ENCODE assay signal across 13 cellular contexts in genomic region chr4:143089291-143089690, GRCh38.
"Had no signal": no experiment of that assay in that cellular context is flagged by ENCODE, and none has a peak within 500 bp of the region (broad histone marks: within the 10 kb centered on the region; RNA-seq: fewer than 3 reads in every experiment).

No MANE protein-coding gene starts in this region.

- H3K4me1 ChIP-seq: foreskin keratinocyte, left ventricle myocardium inferior, testis had no signal

- H3K27me3 Mint-ChIP-seq: activated CD4-positive, alpha-beta memory T cell treated with anti-CD3 and anti-CD28 coated beads, Interleukin-2, amount 10 ng/mL, durations not matched to agents 7 days and 5 days; activated T-cell treated with anti-CD3 and anti-CD28 coated beads, Interleukin-2, amount 50 U/mL, for 24 hours; memory B cell had no signal

- ATAC-seq: activated CD4-positive, alpha-beta T cell treated with anti-CD3 and anti-CD28 coated beads for 36 hours; foreskin keratinocyte; sciatic nerve; upper lobe of right lung had no signal

- H3K36me3 ChIP-seq: left ventricle myocardium inferior, spleen, stomach, upper lobe of right lung, WERI-Rb-1 had no signal

- H3K27ac Mint-ChIP-seq: activated CD4-positive, alpha-beta memory T cell treated with anti-CD3 and anti-CD28 coated beads, Interleukin-2, amount 10 ng/mL, durations not matched to agents 7 days and 5 days; activated CD4-positive, alpha-beta T cell treated with anti-CD3 and anti-CD28 coated beads for 36 hours; activated T-cell treated with anti-CD3 and anti-CD28 coated beads, Interleukin-2, amount 50 U/mL, for 24 hours; memory B cell had no signal

- H3K27me3 ChIP-seq: spleen, stomach, testis, upper lobe of right lung had no signal

- H3K4me1 Mint-ChIP-seq: activated CD4-positive, alpha-beta memory T cell treated with anti-CD3 and anti-CD28 coated beads, Interleukin-2, amount 10 ng/mL, durations not matched to agents 7 days and 5 days; activated CD4-positive, alpha-beta T cell treated with anti-CD3 and anti-CD28 coated beads for 36 hours; memory B cell had no signal

- H3K36me3 Mint-ChIP-seq: memory B cell had no signal

- H3K27ac ChIP-seq: foreskin keratinocyte, left ventricle myocardium inferior, spleen, stomach, testis, upper lobe of right lung, WERI-Rb-1 had no signal

- H3K4me3 ChIP-seq: left ventricle myocardium inferior, spleen, stomach, testis, upper lobe of right lung had no signal

- H3K9me3 Mint-ChIP-seq: activated CD4-positive, alpha-beta memory T cell treated with anti-CD3 and anti-CD28 coated beads, Interleukin-2, amount 10 ng/mL, durations not matched to agents 7 days and 5 days; activated T-cell treated with anti-CD3 and anti-CD28 coated beads, Interleukin-2, amount 50 U/mL, for 24 hours; memory B cell had no signal

- H3K9me3 ChIP-seq: left ventricle myocardium inferior, testis, upper lobe of right lung had no signal

- DNase-seq: activated CD4-positive, alpha-beta memory T cell treated with anti-CD3 and anti-CD28 coated beads, Interleukin-2, amount 10 ng/mL, durations not matched to agents 7 days and 5 days; activated CD4-positive, alpha-beta T cell treated with anti-CD3 and anti-CD28 coated beads for 36 hours; activated naive CD4-positive, alpha-beta T cell treated with anti-CD3 and anti-CD28 coated beads, Interleukin-2, amount 50 U/mL, for 16 hours; activated T-cell treated with anti-CD3 and anti-CD28 coated beads, Interleukin-2, amount 50 U/mL, for 24 hours; foreskin keratinocyte; left ventricle myocardium inferior; spleen; stomach; testis; upper lobe of right lung; WERI-Rb-1 had no signal

- H3K4me3 Mint-ChIP-seq: activated CD4-positive, alpha-beta memory T cell treated with anti-CD3 and anti-CD28 coated beads, Interleukin-2, amount 10 ng/mL, durations not matched to agents 7 days and 5 days; activated CD4-positive, alpha-beta T cell treated with anti-CD3 and anti-CD28 coated beads for 36 hours; activated T-cell treated with anti-CD3 and anti-CD28 coated beads, Interleukin-2, amount 50 U/mL, for 24 hours; memory B cell had no signal
